In genomic region chr6:104896914-104897313, GRCh38 we compare ENCODE assay signal across 16 cellular contexts. TPM values are rescaled to one million over a fixed set of nuclear protein-coding genes. Genes with fewer than 3 reads are reported as not detected.
DNase-seq lines count a peak whose midpoint lies in the region; ATAC-seq and TF ChIP-seq lines count a peak whose summit lies in the region.
"Had no signal": no experiment of that assay in that cellular context is flagged by ENCODE, and none has a peak within 500 bp of the region (broad histone marks: within the 10 kb centered on the region; RNA-seq: fewer than 3 reads in every experiment).

No MANE protein-coding gene starts in this region.

- WGBS in mammary epithelial cell (ENCODE audit: low coverage, missing lambda C conversion rate): 57% methylated on average over 5 of the region's 5 CpGs

- no peak overlapping the region for H3K4me2 ChIP-seq in mammary epithelial cell (ENCODE audit: insufficient read depth, low read depth, low read length)

- no peak overlapping the region for H3K27ac ChIP-seq in mammary epithelial cell (ENCODE audit: insufficient read depth, low read depth, low read length)

- H3K9ac ChIP-seq in mammary epithelial cell (ENCODE audit: insufficient read depth, low read length): no peak overlapping the region

- no peak overlapping the region for H2AFZ ChIP-seq in mammary epithelial cell (ENCODE audit: low read depth, low read length)

- peaks cover 11% of the 10 kb centered on the region for H3K27me3 Mint-ChIP-seq in activated CD8-positive, alpha-beta T cell treated with anti-CD3 and anti-CD28 coated beads for 36 hours
- H3K27me3 Mint-ChIP-seq in activated CD8-positive, alpha-beta T cell treated with anti-CD3 and anti-CD28 coated beads, Interleukin-2, amount 10 ng/mL, durations not matched to agents 7 days and 5 days (ENCODE audit: low read depth): peaks cover 4% of the 10 kb centered on the region
- peaks cover 14% of the 10 kb centered on the region for H3K27me3 Mint-ChIP-seq in activated CD4-positive, alpha-beta memory T cell treated with anti-CD3 and anti-CD28 coated beads for 36 hours

- peaks cover 2% of the 10 kb centered on the region for H3K27me3 ChIP-seq in mammary epithelial cell (ENCODE audit: insufficient read depth, low read length)

- no peaks in the 10 kb centered on the region for H3K9me3 ChIP-seq in mammary epithelial cell (replicated peaks; ENCODE audit: insufficient read depth, low read length)

- in situ Hi-C loops in mammary epithelial cell (cut with MboI; ENCODE audit: low sequenced_read_pairs in 2 of 2): no loop called here

- H3K4me1 Mint-ChIP-seq in activated CD8-positive, alpha-beta T cell treated with anti-CD3 and anti-CD28 coated beads for 36 hours (ENCODE audit: low read depth): no peaks in the 10 kb centered on the region
- H3K4me1 Mint-ChIP-seq in activated CD8-positive, alpha-beta T cell treated with anti-CD3 and anti-CD28 coated beads, Interleukin-2, amount 10 ng/mL, durations not matched to agents 7 days and 5 days (ENCODE audit: low read depth): no peaks in the 10 kb centered on the region
- no peaks in the 10 kb centered on the region for H3K4me1 Mint-ChIP-seq in activated CD4-positive, alpha-beta memory T cell treated with anti-CD3 and anti-CD28 coated beads for 36 hours (ENCODE audit: low read depth)
- H3K4me1 Mint-ChIP-seq: activated CD8-positive, alpha-beta memory T cell treated with anti-CD3 and anti-CD28 coated beads, Interleukin-2, amount 10 ng/mL, durations not matched to agents 7 days and 5 days; nephron progenitor cell had no signal

- POLR2A ChIA-PET in activated CD8-positive, alpha-beta T cell treated with anti-CD3 and anti-CD28 coated beads for 36 hours (lab: Charles Lee): no interaction called here
- POLR2A ChIA-PET in activated CD8-positive, alpha-beta T cell treated with anti-CD3 and anti-CD28 coated beads, Interleukin-2, amount 10 ng/mL, durations not matched to agents 7 days and 5 days (lab: Charles Lee): no interaction called here
- POLR2A ChIA-PET in activated CD4-positive, alpha-beta memory T cell treated with anti-CD3 and anti-CD28 coated beads for 36 hours (lab: Charles Lee): no interaction called here

- dilution Hi-C loops in mammary epithelial cell (cut with HindIII; ENCODE audit: low sequenced_read_pairs): no loop called here

- no peak for ATAC-seq in activated CD8-positive, alpha-beta T cell treated with anti-CD3 and anti-CD28 coated beads for 36 hours
- ATAC-seq in activated CD8-positive, alpha-beta T cell treated with anti-CD3 and anti-CD28 coated beads, Interleukin-2, amount 10 ng/mL, durations not matched to agents 7 days and 5 days: no peak
- ATAC-seq in GM21447 (IDR thresholded peaks at IDR 0.05; ENCODE audit: unreplicated experiment): no peak
- ATAC-seq: activated CD8-positive, alpha-beta memory T cell treated with anti-CD3 and anti-CD28 coated beads, Interleukin-2, amount 10 ng/mL, durations not matched to agents 7 days and 5 days; stimulated activated naive CD8-positive, alpha-beta T cell treated with anti-CD3 and anti-CD28 coated beads, Interleukin-15, Interleukin-2, amounts not matched to agents 100 U/mL and 50 U/mL, for 24 hours had no signal

- H3K36me3 ChIP-seq in mammary epithelial cell (ENCODE audit: insufficient read depth, low read length): no peaks in the 10 kb centered on the region

- TF ChIP-seq CTCF in activated CD8-positive, alpha-beta T cell treated with anti-CD3 and anti-CD28 coated beads for 36 hours (IDR thresholded peaks at IDR 0.05): peak; percentile 27
- TF ChIP-seq CTCF in mammary epithelial cell (conservative IDR thresholded peaks at IDR 0.05 in 1 of 2, IDR thresholded peaks at IDR 0.05 in 1 of 2; ENCODE audit: extremely low read depth in 1 of 2, insufficient read depth in 1 of 2, low read depth in 1 of 2, low read length in 2 of 2): peak; percentile 41 to 48

- BruUV-seq in mammary epithelial cell (replicated peaks; lab: Mats Ljungman, UMichigan): no TSS peak

- intact Hi-C loops in activated CD8-positive, alpha-beta T cell treated with anti-CD3 and anti-CD28 coated beads for 36 hours (cut with micrococcal nuclease): no loop called here
- intact Hi-C loops in mammary epithelial cell (cut with micrococcal nuclease): no loop called here
- intact Hi-C loops in activated CD4-positive, alpha-beta memory T cell treated with anti-CD3 and anti-CD28 coated beads for 36 hours (cut with micrococcal nuclease): no loop called here

- H3K4me1 ChIP-seq in mammary epithelial cell (ENCODE audit: insufficient read depth, low read length): no peaks in the 10 kb centered on the region

- H3K4me3 Mint-ChIP-seq in activated CD8-positive, alpha-beta T cell treated with anti-CD3 and anti-CD28 coated beads for 36 hours: no peak overlapping the region
- no peak overlapping the region for H3K4me3 Mint-ChIP-seq in activated CD8-positive, alpha-beta T cell treated with anti-CD3 and anti-CD28 coated beads, Interleukin-2, amount 10 ng/mL, durations not matched to agents 7 days and 5 days
- H3K4me3 Mint-ChIP-seq in activated CD4-positive, alpha-beta memory T cell treated with anti-CD3 and anti-CD28 coated beads for 36 hours: no peak overlapping the region
- H3K4me3 Mint-ChIP-seq: activated CD8-positive, alpha-beta memory T cell treated with anti-CD3 and anti-CD28 coated beads, Interleukin-2, amount 10 ng/mL, durations not matched to agents 7 days and 5 days; CD4-positive, alpha-beta memory T cell; nephron progenitor cell had no signal

- H4K20me1 ChIP-seq in mammary epithelial cell (ENCODE audit: insufficient read depth, low read length): no peaks in the 10 kb centered on the region

- CTCF ChIA-PET in activated CD8-positive, alpha-beta T cell treated with anti-CD3 and anti-CD28 coated beads for 36 hours (lab: Charles Lee): interaction anchor here (0.7 to 0.8 kb wide), 2 partner anchors 84 to 182 kb away, joined by 3 to 4 read pairs; no protein-coding TSS in a partner anchor
- CTCF ChIA-PET in activated CD8-positive, alpha-beta T cell treated with anti-CD3 and anti-CD28 coated beads, Interleukin-2, amount 10 ng/mL, durations not matched to agents 7 days and 5 days (lab: Charles Lee): interaction anchor here (1.6 kb wide), 1 partner anchor 12 kb away, joined by 5 read pairs; no protein-coding TSS in a partner anchor
- CTCF ChIA-PET in mammary epithelial cell (lab: Charles Lee; ENCODE audit: low non-redundant PET): no interaction called here
- CTCF ChIA-PET in activated CD4-positive, alpha-beta memory T cell treated with anti-CD3 and anti-CD28 coated beads for 36 hours (lab: Charles Lee): interaction anchor here (1.4 kb wide), 1 partner anchor 181 kb away, joined by 3 read pairs; no protein-coding TSS in a partner anchor

- H3K36me3 Mint-ChIP-seq in activated CD8-positive, alpha-beta T cell treated with anti-CD3 and anti-CD28 coated beads for 36 hours (ENCODE audit: low read depth): no peaks in the 10 kb centered on the region
- no peaks in the 10 kb centered on the region for H3K36me3 Mint-ChIP-seq in activated CD8-positive, alpha-beta T cell treated with anti-CD3 and anti-CD28 coated beads, Interleukin-2, amount 10 ng/mL, durations not matched to agents 7 days and 5 days (ENCODE audit: low read depth)
- no peaks in the 10 kb centered on the region for H3K36me3 Mint-ChIP-seq in activated CD4-positive, alpha-beta memory T cell treated with anti-CD3 and anti-CD28 coated beads for 36 hours
- H3K36me3 Mint-ChIP-seq: activated CD8-positive, alpha-beta memory T cell treated with anti-CD3 and anti-CD28 coated beads, Interleukin-2, amount 10 ng/mL, durations not matched to agents 7 days and 5 days had no signal

- H3K79me2 ChIP-seq in mammary epithelial cell (ENCODE audit: insufficient read depth, low read length): no peaks in the 10 kb centered on the region

- H3K9me3 Mint-ChIP-seq in activated CD8-positive, alpha-beta T cell treated with anti-CD3 and anti-CD28 coated beads for 36 hours: no peaks in the 10 kb centered on the region
- H3K9me3 Mint-ChIP-seq in activated CD8-positive, alpha-beta T cell treated with anti-CD3 and anti-CD28 coated beads, Interleukin-2, amount 10 ng/mL, durations not matched to agents 7 days and 5 days (ENCODE audit: insufficient read depth): no peaks in the 10 kb centered on the region
- no peaks in the 10 kb centered on the region for H3K9me3 Mint-ChIP-seq in activated CD4-positive, alpha-beta memory T cell treated with anti-CD3 and anti-CD28 coated beads for 36 hours

- H3K27ac Mint-ChIP-seq in activated CD8-positive, alpha-beta T cell treated with anti-CD3 and anti-CD28 coated beads for 36 hours: no peak overlapping the region
- H3K27ac Mint-ChIP-seq in activated CD8-positive, alpha-beta T cell treated with anti-CD3 and anti-CD28 coated beads, Interleukin-2, amount 10 ng/mL, durations not matched to agents 7 days and 5 days: no peak overlapping the region
- no peak overlapping the region for H3K27ac Mint-ChIP-seq in activated CD4-positive, alpha-beta memory T cell treated with anti-CD3 and anti-CD28 coated beads for 36 hours
- H3K27ac Mint-ChIP-seq: activated CD8-positive, alpha-beta memory T cell treated with anti-CD3 and anti-CD28 coated beads, Interleukin-2, amount 10 ng/mL, durations not matched to agents 7 days and 5 days; CD4-positive, alpha-beta memory T cell; nephron progenitor cell had no signal

- no peak for DNase-seq in activated CD8-positive, alpha-beta T cell treated with anti-CD3 and anti-CD28 coated beads for 36 hours
- DNase-seq in activated CD8-positive, alpha-beta T cell treated with anti-CD3 and anti-CD28 coated beads, Interleukin-2, amount 10 ng/mL, durations not matched to agents 7 days and 5 days: no peak
- DNase-seq in Kasumi-1 (lab: John Stamatoyannopoulos, UW): peak; percentile 45 to 47
- no peak for DNase-seq in mammary epithelial cell
- peak; percentile 6 for DNase-seq in renal cortical epithelial cell (ENCODE audit: low read depth)
- DNase-seq in stimulated activated CD4-positive, alpha-beta T cell treated with anti-CD3 and anti-CD28 coated beads, Interleukin-15, amount 100 ng/mL, for 24 hours: no peak
- no peak for DNase-seq in activated CD4-positive, alpha-beta memory T cell treated with anti-CD3 and anti-CD28 coated beads for 36 hours
- DNase-seq: activated CD8-positive, alpha-beta memory T cell treated with anti-CD3 and anti-CD28 coated beads, Interleukin-2, amount 10 ng/mL, durations not matched to agents 7 days and 5 days; CD4-positive, alpha-beta memory T cell; kidney glomerular epithelial cell; NCI-H345; nephron progenitor cell; stimulated activated naive CD8-positive, alpha-beta T cell treated with anti-CD3 and anti-CD28 coated beads, Interleukin-15, Interleukin-2, amounts not matched to agents 100 U/mL and 50 U/mL, for 24 hours had no signal

- H3K4me3 ChIP-seq in mammary epithelial cell (replicated peaks in 1 of 3; ENCODE audit: insufficient read depth in 1 of 3, low read depth in 2 of 3, low read length in 3 of 3): no peak overlapping the region

RNA-seq across cellular contexts. Expression of gene HACE1, which starts 37.2 kb away (rescaled TPM):
- total RNA-seq in activated CD8-positive, alpha-beta T cell treated with anti-CD3 and anti-CD28 coated beads for 36 hours: 10 to 100 TPM; 14.5 to 17.5 TPM
- total RNA-seq in activated CD8-positive, alpha-beta T cell treated with anti-CD3 and anti-CD28 coated beads, Interleukin-2, amount 10 ng/mL, durations not matched to agents 7 days and 5 days: 10 to 100 TPM; 13.5 to 16.7 TPM
- total RNA-seq in mammary epithelial cell (10 to 100 TPM; 11.2 to 18.3 TPM), renal cortical epithelial cell (12.2 and 20.9 TPM in 2 replicates)
- polyA plus RNA-seq in mammary epithelial cell: 4.1 TPM
- polyA minus RNA-seq in mammary epithelial cell: 26.5 TPM
- 10 to 100 TPM; 15.0 to 17.6 TPM for total RNA-seq in activated CD4-positive, alpha-beta memory T cell treated with anti-CD3 and anti-CD28 coated beads for 36 hours

RNA-seq across cellular contexts. Expression of gene LIN28B, which starts 60.0 kb away (rescaled TPM):
- total RNA-seq in activated CD8-positive, alpha-beta T cell treated with anti-CD3 and anti-CD28 coated beads for 36 hours: not detected
- not detected for total RNA-seq in activated CD8-positive, alpha-beta T cell treated with anti-CD3 and anti-CD28 coated beads, Interleukin-2, amount 10 ng/mL, durations not matched to agents 7 days and 5 days
- total RNA-seq in mammary epithelial cell (not detected), renal cortical epithelial cell (not detected in 2 replicates)
- not detected for polyA plus RNA-seq in mammary epithelial cell
- polyA minus RNA-seq in mammary epithelial cell: not detected
- total RNA-seq in activated CD4-positive, alpha-beta memory T cell treated with anti-CD3 and anti-CD28 coated beads for 36 hours: not detected
- total RNA-seq: activated CD8-positive, alpha-beta memory T cell treated with anti-CD3 and anti-CD28 coated beads, Interleukin-2, amount 10 ng/mL, durations not matched to agents 7 days and 5 days; CD4-positive, alpha-beta memory T cell; T-helper 1 cell treated with Interleukin-12 subunit alpha and Interleukin-12 subunit beta and Interleukin-4 antibody, amounts not matched to agents 30 ng/mL and 1 ng/mL, for 36 hours had no signal
- polyA plus RNA-seq: CD4-positive, alpha-beta memory T cell; esophagus had no signal

Comparison
In these comparisons a context has a peak if more than half of its experiments do, and no peak if none do; other contexts are left out.
1. DNase-seq: peak in Kasumi-1 (2 of 2) and renal cortical epithelial cell (single experiment); none in activated CD8-positive, alpha-beta T cell treated with anti-CD3 and anti-CD28 coated beads for 36 hours (single experiment), activated CD8-positive, alpha-beta T cell treated with anti-CD3 and anti-CD28 coated beads, Interleukin-2, amount 10 ng/mL, durations not matched to agents 7 days and 5 days (single experiment), mammary epithelial cell (single experiment), stimulated activated CD4-positive, alpha-beta T cell treated with anti-CD3 and anti-CD28 coated beads, Interleukin-15, amount 100 ng/mL, for 24 hours (single experiment) and activated CD4-positive, alpha-beta memory T cell treated with anti-CD3 and anti-CD28 coated beads for 36 hours (single experiment).